Comparison of ENCODE assay signal across 9 cellular contexts in the genomic region with DNA sequence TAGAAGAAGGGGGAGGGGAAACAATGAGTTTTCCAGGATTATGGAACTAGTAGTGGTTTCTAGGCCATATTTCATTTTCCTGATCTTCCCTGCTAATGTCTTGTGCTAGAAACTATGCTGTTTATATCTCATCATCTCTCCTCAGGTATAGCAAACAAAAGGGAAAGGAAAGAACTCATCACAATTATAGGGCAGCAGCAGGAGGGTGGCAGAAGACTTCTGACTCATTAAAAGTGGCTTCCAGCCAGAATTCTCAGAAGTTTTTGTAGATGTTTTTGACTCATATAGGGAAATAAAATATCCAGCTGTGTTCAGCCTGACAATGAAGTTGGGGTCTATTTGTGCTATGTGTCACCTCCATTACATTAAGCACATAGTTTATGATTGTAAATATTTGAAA. TPM values are rescaled to one million over a fixed set of nuclear protein-coding genes. Genes with fewer than 3 reads are reported as not detected.
DNase-seq lines count a peak whose midpoint lies in the region; ATAC-seq, FAIRE-seq and TF ChIP-seq lines count a peak whose summit lies in the region.
"Had no signal": no experiment of that assay in that cellular context is flagged by ENCODE, and none has a peak within 500 bp of the region (broad histone marks: within the 10 kb centered on the region; RNA-seq: fewer than 3 reads in every experiment).

No MANE protein-coding gene starts in this region.

- peaks cover 30% of the 10 kb centered on the region for H3K4me1 Mint-ChIP-seq in activated naive CD8-positive, alpha-beta T cell treated with anti-CD3 and anti-CD28 coated beads for 36 hours
- no peaks in the 10 kb centered on the region for H3K4me1 Mint-ChIP-seq in glutamatergic neuron (ENCODE audit: low read depth, unreplicated experiment)

- H3K4ac ChIP-seq in IMR-90 (ENCODE audit: low read depth, low read length), result no peak overlapping the region

- no peak overlapping the region for H2BK120ac ChIP-seq in IMR-90 (ENCODE audit: low read depth, low read length)

- H3K14ac ChIP-seq in IMR-90 (replicated peaks; ENCODE audit: low read depth, low read length), result no peak overlapping the region

- DNase-seq in GM04504 (ENCODE audit: low read depth) (peak; percentile 66), IMR-90 (peak; percentile 88), HepG2 (ENCODE audit: low spot score) (no peak), H7 (no peak), glutamatergic neuron (no peak), putamen (ENCODE audit: low spot score) (no peak)
- peak; percentile 30 for DNase-seq in activated naive CD8-positive, alpha-beta T cell treated with anti-CD3 and anti-CD28 coated beads for 36 hours

- H2BK15ac ChIP-seq in IMR-90 (ENCODE audit: low read depth, low read length), result no peak overlapping the region

- H3K9ac ChIP-seq in IMR-90 (ENCODE audit: low read depth, low read length) (no peak overlapping the region), HepG2 (ENCODE audit: insufficient read depth, low read depth, low read length) (no peak overlapping the region)

- TF ChIP-seq EP300 in HepG2 (IDR thresholded peaks at IDR 0.05; ENCODE audit: low read depth in 2 of 2, low read length in 2 of 2) (no peak), HepG2 (CRISPR knock-in tag; IDR thresholded peaks at IDR 0.05; ENCODE audit: borderline replicate concordance) (no peak)

- no peak overlapping the region for H2AFZ ChIP-seq in IMR-90 (replicated peaks; ENCODE audit: low read length, poor library complexity)
- no peak overlapping the region for H2AFZ ChIP-seq in HepG2 (ENCODE audit: low read length)

- H3K27ac ChIP-seq in IMR-90 (ENCODE audit: insufficient read depth, low read length) (no peak overlapping the region), HepG2 (ENCODE audit: extremely low read length, insufficient read depth, low read length) (no peak overlapping the region)
- H3K27ac ChIP-seq: SJCRH30 had no signal

- peaks cover 17% of the 10 kb centered on the region for H3K4me1 ChIP-seq in IMR-90 (ENCODE audit: control insufficient read depth, insufficient read depth, low read length)
- H3K4me1 ChIP-seq in HepG2 (ENCODE audit: insufficient read depth, low read length), result peaks cover 65% of the 10 kb centered on the region
- H3K4me1 ChIP-seq: SJCRH30 had no signal

- H3K4me3 ChIP-seq in IMR-90 (ENCODE audit: insufficient read depth, low read depth, low read length), result no peak overlapping the region
- H3K4me3 ChIP-seq in HepG2 (replicated peaks in 1 of 3; ENCODE audit: insufficient read depth in 1 of 3, low read depth in 2 of 3, low read length in 3 of 3), result no peak overlapping the region
- H3K4me3 ChIP-seq in H7 (ENCODE audit: insufficient read depth, low read depth, low read length), result no peak overlapping the region
- H3K4me3 ChIP-seq: SJCRH30 had no signal

- H3K23ac ChIP-seq in IMR-90 (ENCODE audit: low read depth, low read length), result no peak overlapping the region

- ATAC-seq in IMR-90 (ENCODE audit: low read depth) (peak; percentile 24; the same call in 1 of the 2 replicates), HepG2 (no peak), GM18498 (IDR thresholded peaks at IDR 0.05; ENCODE audit: unreplicated experiment) (no peak)

- H3K27ac Mint-ChIP-seq in activated naive CD8-positive, alpha-beta T cell treated with anti-CD3 and anti-CD28 coated beads for 36 hours, result peak overlapping the region; percentile 83
- no peak overlapping the region for H3K27ac Mint-ChIP-seq in glutamatergic neuron (ENCODE audit: unreplicated experiment)

- H4K5ac ChIP-seq in IMR-90 (ENCODE audit: low read depth, low read length), result no peak overlapping the region

- POLR2A ChIA-PET in IMR-90 (lab: Charles Lee; ENCODE audit: unreplicated experiment) (no interaction called here), HepG2 (lab: Yijun Ruan, JAX) (no interaction called here)

- H4K8ac ChIP-seq in IMR-90 (ENCODE audit: low read depth in 2 of 2, low read length in 2 of 2), result no peak overlapping the region

- no peak overlapping the region for H3K56ac ChIP-seq in IMR-90 (ENCODE audit: extremely low read depth, insufficient read depth, low read length)

- in situ Hi-C loops in IMR-90 (cut with MboI; ENCODE audit: low sequenced_read_pairs) (loop anchor here (5.0 to 10.0 kb wide), 2 partner anchors 323 to 340 kb away; no protein-coding TSS in a partner anchor), HepG2 (cut with HindIII; ENCODE audit: extremely low pct_ligation_motif_present, low pct_unique_long_range_greater_than_20kb) (loop anchor here (5.0 kb wide), 1 partner anchor 318 kb away; no protein-coding TSS in a partner anchor)

- H4K91ac ChIP-seq in IMR-90 (ENCODE audit: insufficient read depth, low read depth, low read length), result no peak overlapping the region

- H3K4me2 ChIP-seq in IMR-90 (ENCODE audit: low read depth, low read length) (peak overlapping the region; percentile 71; the same call in 1 of the 2 replicates), HepG2 (ENCODE audit: low read depth, low read length) (peak overlapping the region; percentile 24)

- peaks cover 100% of the 10 kb centered on the region for H3K79me2 ChIP-seq in HepG2 (ENCODE audit: insufficient read depth, low read length)

- H3K9me3 Mint-ChIP-seq in activated naive CD8-positive, alpha-beta T cell treated with anti-CD3 and anti-CD28 coated beads for 36 hours, result no peaks in the 10 kb centered on the region
- peaks cover 1% of the 10 kb centered on the region for H3K9me3 Mint-ChIP-seq in glutamatergic neuron (ENCODE audit: unreplicated experiment)

- no peak overlapping the region for H2BK20ac ChIP-seq in IMR-90 (ENCODE audit: low read depth, low read length)

- dilution Hi-C loops in IMR-90 (cut with HindIII; ENCODE audit: low sequenced_read_pairs, unreplicated experiment), result no loop called here

- no peak for TF ChIP-seq POLR2A in IMR-90 (IDR thresholded peaks at IDR 0.05; ENCODE audit: low read depth, low read length)
- no peak for TF ChIP-seq POLR2A in HepG2 (IDR thresholded peaks at IDR 0.05; ENCODE audit: insufficient read depth in 1 of 2, low read depth in 2 of 2, low read length in 2 of 2)

- TF ChIP-seq RAD21 in IMR-90 (IDR thresholded peaks at IDR 0.05; ENCODE audit: low read length) (no peak), HepG2 (CRISPR knock-in tag; IDR thresholded peaks at IDR 0.05) (no peak)

- H3K18ac ChIP-seq in IMR-90 (ENCODE audit: low read depth, low read length), result no peak overlapping the region; the same call in 1 of the 2 replicates

- H3K79me1 ChIP-seq in IMR-90 (ENCODE audit: low read depth in 1 of 2, low read length in 2 of 2), result peaks cover 28 to 52% of the 10 kb centered on the region in 2 experiments

- H3K27me3 ChIP-seq in IMR-90 (ENCODE audit: control insufficient read depth, insufficient read depth, low read length), result no peaks in the 10 kb centered on the region
- H3K27me3 ChIP-seq in HepG2 (ENCODE audit: control insufficient read depth in 1 of 2, insufficient read depth in 2 of 2, low read length in 2 of 2), result no peaks in the 10 kb centered on the region; a peak in 1 of 5 replicates
- peaks cover 5% of the 10 kb centered on the region for H3K27me3 ChIP-seq in H7 (ENCODE audit: control insufficient read depth, insufficient read depth, low read length)
- H3K27me3 ChIP-seq: SJCRH30 had no signal

- H3K36me3 Mint-ChIP-seq in activated naive CD8-positive, alpha-beta T cell treated with anti-CD3 and anti-CD28 coated beads for 36 hours, result peaks cover 6% of the 10 kb centered on the region
- H3K36me3 Mint-ChIP-seq in glutamatergic neuron (ENCODE audit: unreplicated experiment), result no peaks in the 10 kb centered on the region

- H3K9me3 ChIP-seq in IMR-90 (ENCODE audit: control insufficient read depth, insufficient read depth, low read length) (no peaks in the 10 kb centered on the region), HepG2 (ENCODE audit: low read length) (no peaks in the 10 kb centered on the region)
- H3K9me3 ChIP-seq: SJCRH30 had no signal

- H2BK5ac ChIP-seq in IMR-90 (ENCODE audit: low read depth, low read length, poor library complexity, severe bottlenecking), result peak overlapping the region; percentile 32

- H3K27me3 Mint-ChIP-seq in activated naive CD8-positive, alpha-beta T cell treated with anti-CD3 and anti-CD28 coated beads for 36 hours, result no peaks in the 10 kb centered on the region
- H3K27me3 Mint-ChIP-seq in glutamatergic neuron (ENCODE audit: unreplicated experiment), result peaks cover 3% of the 10 kb centered on the region

- H3K4me3 Mint-ChIP-seq in activated naive CD8-positive, alpha-beta T cell treated with anti-CD3 and anti-CD28 coated beads for 36 hours, result peak overlapping the region; percentile 35
- H3K4me3 Mint-ChIP-seq in glutamatergic neuron (ENCODE audit: unreplicated experiment), result no peak overlapping the region

- H2AK9ac ChIP-seq in IMR-90 (replicated peaks; ENCODE audit: low read depth, low read length, poor library complexity), result no peak overlapping the region

- CTCF ChIA-PET in IMR-90 (lab: Yijun Ruan, JAX) (interaction anchor here (0.9 to 1.1 kb wide), 2 partner anchors 8 to 9 kb away, joined by 3 read pairs; no protein-coding TSS in a partner anchor), HepG2 (lab: Yijun Ruan, JAX; ENCODE audit: low intra/inter-chr PET ratio, low total read pairs) (no interaction called here)

- no peak for FAIRE-seq in HepG2 (lab: Jason Lieb, UNC)

- peaks cover 14% of the 10 kb centered on the region; the same call in 1 of the 2 replicates for H4K20me1 ChIP-seq in IMR-90 (ENCODE audit: insufficient read depth, low read length)
- peaks cover 93% of the 10 kb centered on the region for H4K20me1 ChIP-seq in HepG2 (ENCODE audit: insufficient read depth, low read length)

- no TSS peak for BruUV-seq in IMR-90 (replicated peaks; lab: Mats Ljungman, UMichigan)
- no TSS peak for BruUV-seq in HepG2 (replicated peaks; lab: Mats Ljungman, UMichigan)

- peaks cover 2% of the 10 kb centered on the region; the same call in 1 of the 2 replicates for H3K36me3 ChIP-seq in IMR-90 (ENCODE audit: control insufficient read depth, insufficient read depth, low read length)
- no peaks in the 10 kb centered on the region; a peak in 2 of 5 replicates for H3K36me3 ChIP-seq in HepG2 (replicated peaks in 1 of 2; ENCODE audit: control insufficient read depth in 1 of 2, insufficient read depth in 2 of 2, low read length in 2 of 2)
- H3K36me3 ChIP-seq in H7 (replicated peaks; ENCODE audit: control insufficient read depth, insufficient read depth, low read length), result no peaks in the 10 kb centered on the region
- H3K36me3 ChIP-seq: SJCRH30 had no signal

- intact Hi-C loops in IMR-90 (cut with micrococcal nuclease) (loop anchor here (5.0 kb wide), 2 partner anchors 102 to 227 kb away; no protein-coding TSS in a partner anchor), HepG2 (cut with micrococcal nuclease; ENCODE audit: unreplicated experiment) (loop anchor here (5.0 to 10.0 kb wide), 2 partner anchors 68 to 230 kb away; no protein-coding TSS in a partner anchor)

- no peaks in the 10 kb centered on the region; the same call in 1 of the 2 replicates for H3K9me1 ChIP-seq in IMR-90 (ENCODE audit: insufficient read depth, low read length)

- TF ChIP-seq CTCF in IMR-90 (conservative IDR thresholded peaks at IDR 0.05; ENCODE audit: low read depth, low read length) (no peak), HepG2 (CRISPR knock-in tag; IDR thresholded peaks at IDR 0.05) (no peak), glutamatergic neuron (IDR thresholded peaks at IDR 0.05; ENCODE audit: partially characterized antibody, unreplicated experiment) (no peak)

- no peak overlapping the region for H2AK5ac ChIP-seq in IMR-90 (ENCODE audit: low read depth, low read length)

RNA-seq across cellular contexts. Expression of a gene that starts 6.5 kb away (rescaled TPM):
- 55.2 and 67.2 TPM in 2 replicates for total RNA-seq in IMR-90 (2012; rRNA removed)
- 6.5 and 6.9 TPM in 2 replicates for polyA plus RNA-seq in IMR-90 (2012; rRNA removed)
- 1.9 TPM in 2 replicates for polyA plus RNA-seq in IMR-90 (2012; cell fraction: cytosol; rRNA removed)
- 2.3 and 12.8 TPM in 2 replicates for polyA plus RNA-seq in IMR-90 (2012; cell fraction: nucleus; rRNA removed; ENCODE audit: low replicate concordance)
- total RNA-seq in activated naive CD8-positive, alpha-beta T cell treated with anti-CD3 and anti-CD28 coated beads for 36 hours, result 10 to 100 TPM; 44.9 to 45.9 TPM
- 31.3 and 34.1 TPM in 2 replicates for total RNA-seq in HepG2 (2016; rRNA removed; fragmentation: Illumina TruSeq; extraction: Trizol)
- total RNA-seq in HepG2 (2016; cell fraction: cytosol; rRNA removed; fragmentation: Illumina TruSeq; extraction: Trizol; ENCODE audit: low read depth), result 1.7 and 3.1 TPM in 2 replicates
- 30.9 and 33.5 TPM in 2 replicates for total RNA-seq in HepG2 (2016; cell fraction: insoluble cytoplasmic fraction; rRNA removed; fragmentation: Illumina TruSeq; extraction: Trizol)
- total RNA-seq in HepG2 (2016; cell fraction: membrane; rRNA removed; fragmentation: Illumina TruSeq; extraction: Trizol), result 6.5 and 7.0 TPM in 2 replicates
- total RNA-seq in HepG2 (2016; cell fraction: nucleus; rRNA removed; fragmentation: Illumina TruSeq; extraction: Trizol), result 32.0 and 45.9 TPM in 2 replicates
- 9.0 and 10.0 TPM in 2 replicates for polyA plus RNA-seq in HepG2 (2011; rRNA removed)
- 3.4 and 7.6 TPM in 2 replicates for polyA plus RNA-seq in HepG2 (2011; cell fraction: cytosol; rRNA removed)
- polyA plus RNA-seq in HepG2 (2011; cell fraction: nucleus; rRNA removed), result 17.2 and 19.0 TPM in 2 replicates
- 19.9 and 20.0 TPM in 2 replicates for polyA plus RNA-seq in HepG2 (2012)
- 0.34 and 0.38 TPM in 2 replicates for polyA plus RNA-seq in HepG2 (2016; cell fraction: cytosol; fragmentation: Illumina TruSeq; extraction: Trizol; ENCODE audit: low read depth)
- polyA plus RNA-seq in HepG2 (2016; cell fraction: insoluble cytoplasmic fraction; fragmentation: Illumina TruSeq; extraction: Trizol; ENCODE audit: low read depth), result 12.0 and 12.5 TPM in 2 replicates
- 1.6 and 1.8 TPM in 2 replicates for polyA plus RNA-seq in HepG2 (2016; cell fraction: membrane; fragmentation: Illumina TruSeq; extraction: Trizol; ENCODE audit: low read depth)
- 19.2 and 22.4 TPM in 2 replicates for polyA plus RNA-seq in HepG2 (2016; cell fraction: nucleus; fragmentation: Illumina TruSeq; extraction: Trizol; ENCODE audit: insufficient read depth, low read depth)
- polyA minus RNA-seq in HepG2 (2011; rRNA and poly(A)+ RNA removed; ENCODE audit: low replicate concordance), result 8.4 and 12.3 TPM in 2 replicates
- polyA minus RNA-seq in HepG2 (2011; cell fraction: cytosol; rRNA and poly(A)+ RNA removed), result 26.4 and 26.5 TPM in 2 replicates
- polyA minus RNA-seq in HepG2 (2011; cell fraction: nucleus; rRNA and poly(A)+ RNA removed), result 147 and 166 TPM in 2 replicates
- 5.3 and 8.6 TPM in 2 replicates for total RNA-seq in H7 (2014; rRNA removed; shearing (Covaris generic))
- 1.7 TPM for total RNA-seq in glutamatergic neuron (ENCODE audit: unreplicated experiment)
- total RNA-seq: SJCRH30 had no signal

Comparison
In these comparisons a context has a peak if more than half of its experiments do, and no peak if none do; other contexts are left out.
1. DNase-seq: peak in GM04504 (single experiment), IMR-90 (single experiment) and activated naive CD8-positive, alpha-beta T cell treated with anti-CD3 and anti-CD28 coated beads for 36 hours (single experiment); none in HepG2 (single experiment), H7 (single experiment), glutamatergic neuron (single experiment) and putamen (single experiment).